In the genomic region with DNA sequence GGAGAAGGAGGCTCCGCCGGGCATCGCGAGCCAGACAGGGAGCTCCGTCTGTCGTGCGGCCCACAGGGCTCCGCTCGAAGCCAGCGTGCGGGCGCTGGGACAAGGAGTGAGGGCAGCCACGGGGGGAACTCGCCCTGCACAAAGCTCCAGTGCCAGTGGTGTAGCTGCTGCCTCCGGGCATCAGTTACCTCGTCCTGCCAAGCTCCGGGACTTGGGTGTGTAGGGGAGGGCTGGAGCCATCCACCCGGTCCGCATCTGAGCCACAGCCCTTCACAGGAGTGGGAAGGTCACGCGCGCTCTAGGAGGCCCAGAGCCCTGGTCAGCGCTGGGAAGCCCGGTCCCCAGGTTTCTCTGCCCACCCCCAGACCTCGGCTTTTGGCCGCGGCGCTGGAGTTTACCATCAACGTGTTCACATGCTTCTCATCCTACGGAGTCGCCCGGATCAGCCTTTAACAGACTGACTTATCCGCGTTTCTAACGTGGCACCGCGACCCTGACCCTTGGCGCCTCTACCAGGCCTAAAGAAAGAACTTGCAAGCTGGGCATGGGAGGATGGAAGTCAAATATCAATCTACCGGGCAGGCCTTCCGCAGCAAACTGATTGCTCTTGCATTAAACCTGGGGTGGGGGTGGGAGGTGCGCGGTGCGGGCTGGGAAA, we compare ENCODE assay signal across 1 cellular context.
A peak's percentile ranks its signal among the peaks of the same experiment; 100 is the strongest.
TF ChIP-seq lines count a peak whose summit lies in the region.

No MANE protein-coding gene starts in this region.

TF ChIP-seq in H1, 55 proteins besides CTCF, POLR2A, EP300 and RAD21:
- TF ChIP-seq SIX5 (IDR thresholded peaks at IDR 0.05; ENCODE audit: low read depth, low read length) (no peak), MAFK (IDR thresholded peaks at IDR 0.05; ENCODE audit: low read depth, low read length) (no peak), RBBP5 (IDR thresholded peaks at IDR 0.05; ENCODE audit: borderline replicate concordance, low read depth, low read length) (no peak), SUZ12 (IDR thresholded peaks at IDR 0.05; ENCODE audit: low read length) (peak; percentile 97), EZH2 (IDR thresholded peaks at IDR 0.05; ENCODE audit: low read depth, low read length, severe bottlenecking) (peak; percentile 98), ASH2L (IDR thresholded peaks at IDR 0.05; ENCODE audit: low read length) (no peak), CHD2 (IDR thresholded peaks at IDR 0.05; ENCODE audit: low read length) (no peak), SRF (IDR thresholded peaks at IDR 0.05; ENCODE audit: low read depth, low read length) (no peak), FOSL1 (IDR thresholded peaks at IDR 0.05; ENCODE audit: insufficient read depth, low read depth, low read length) (no peak), CREB1 (IDR thresholded peaks at IDR 0.05) (no peak), SAP30 (IDR thresholded peaks at IDR 0.05; ENCODE audit: insufficient read depth, insufficient replicate concordance, low read length) (no peak), BRCA1 (IDR thresholded peaks at IDR 0.05; ENCODE audit: low read depth, low read length) (no peak), EGR1 (IDR thresholded peaks at IDR 0.05; ENCODE audit: borderline replicate concordance, low read depth, low read length) (no peak), TCF12 (IDR thresholded peaks at IDR 0.05; ENCODE audit: low read depth, low read length) (no peak), CEBPB (IDR thresholded peaks at IDR 0.05; ENCODE audit: low read depth, low read length) (no peak), RNF2 (IDR thresholded peaks at IDR 0.05; ENCODE audit: borderline replicate concordance, low read depth, low read length, missing control alignments, poor library complexity, severe bottlenecking) (peak; percentile 93), CBX5 (IDR thresholded peaks at IDR 0.05; ENCODE audit: low read depth, low read length) (no peak), CBX8 (IDR thresholded peaks at IDR 0.05; ENCODE audit: borderline replicate concordance, low read depth, low read length) (peak; percentile 51; the same call in 1 of the 2 replicates), YY1 (IDR thresholded peaks at IDR 0.05; ENCODE audit: low read depth, low read length) (no peak), HDAC6 (IDR thresholded peaks at IDR 0.05; ENCODE audit: low read depth, low read length) (no peak), SIN3A (conservative IDR thresholded peaks at IDR 0.05 in 1 of 2, IDR thresholded peaks at IDR 0.05 in 1 of 2; ENCODE audit: low read depth in 1 of 2, low read length in 2 of 2) (no peak)
TF ChIP-seq in H1: peak in this region for 4.
